ENCODE assay signal across 8 cellular contexts in genomic region chr7:149714910-149715471, GRCh38. TPM values are rescaled to one million over a fixed set of nuclear protein-coding genes. Genes with fewer than 3 reads are reported as not detected.
DNase-seq lines count a peak whose midpoint lies in the region; ATAC-seq and TF ChIP-seq lines count a peak whose summit lies in the region.

No MANE protein-coding gene starts in this region.

- H3K4me3 Mint-ChIP-seq in T-helper 17 cell (peak overlapping the region; percentile 90), endodermal cell (peak overlapping the region; percentile 84)

- H3K27me3 Mint-ChIP-seq in T-helper 17 cell (no peaks in the 10 kb centered on the region), endodermal cell (ENCODE audit: insufficient read depth) (peaks cover 17% of the 10 kb centered on the region)

- peak overlapping the region; percentile 70 for H3K9ac ChIP-seq in endodermal cell (ENCODE audit: extremely low read depth, low read length, poor library complexity, severe bottlenecking)

- H3K36me3 ChIP-seq in endodermal cell (ENCODE audit: control insufficient read depth, insufficient read depth, low read length) = no peaks in the 10 kb centered on the region

- 1 to 2% methylated on average over 14 to 48 of the region's 48 CpGs for WGBS in endodermal cell (ENCODE audit: insufficient coverage in 1 of 2, insufficient read length in 1 of 2), 2 experiments

- H3K4me1 Mint-ChIP-seq in T-helper 17 cell = peaks cover 25% of the 10 kb centered on the region
- H3K4me1 Mint-ChIP-seq in endodermal cell = peaks cover 10% of the 10 kb centered on the region

- no peak for TF ChIP-seq CTCF in endodermal cell (conservative IDR thresholded peaks at IDR 0.05)
- TF ChIP-seq CTCF in omental fat pad (IDR thresholded peaks at IDR 0.05) = no peak

- H3K27me3 ChIP-seq in endodermal cell (ENCODE audit: control insufficient read depth, insufficient read depth, low read length, poor library complexity, severe bottlenecking) = no peaks in the 10 kb centered on the region

- H3K27ac Mint-ChIP-seq in T-helper 17 cell (peak overlapping the region; percentile 98), endodermal cell (peak overlapping the region; percentile 72)

- no peaks in the 10 kb centered on the region for H3K4me1 ChIP-seq in endodermal cell (ENCODE audit: control insufficient read depth, insufficient read depth, low read length)

- no peak overlapping the region for H3K27ac ChIP-seq in endodermal cell (ENCODE audit: low read depth, low read length)

- peak; percentile 29 for ATAC-seq in GM18511 (IDR thresholded peaks at IDR 0.05; ENCODE audit: unreplicated experiment)
- peak; percentile 22 for ATAC-seq in HG02798 (IDR thresholded peaks at IDR 0.05; ENCODE audit: poor library complexity, unreplicated experiment)
- ATAC-seq in T-helper 17 cell = peak; percentile 52
- peak; percentile 37 for ATAC-seq in omental fat pad (ENCODE audit: low FRiP score)

- H3K36me3 Mint-ChIP-seq in T-helper 17 cell (ENCODE audit: low read depth) = no peaks in the 10 kb centered on the region
- peaks cover 8% of the 10 kb centered on the region for H3K36me3 Mint-ChIP-seq in endodermal cell (ENCODE audit: low read depth)

- H3K9me3 ChIP-seq in T-helper 17 cell (ENCODE audit: control insufficient read depth, low read length, poor library complexity, severe bottlenecking) = peaks cover 3% of the 10 kb centered on the region
- H3K9me3 ChIP-seq in endodermal cell (ENCODE audit: control insufficient read depth, low read length) = peaks cover 19% of the 10 kb centered on the region

- peaks cover 30% of the 10 kb centered on the region for H3K9me3 Mint-ChIP-seq in endodermal cell

- peak overlapping the region; percentile 96 for H3K4me3 ChIP-seq in endodermal cell (ENCODE audit: low read length)

- peak in 2 of 3 donors; percentile 34 to 38 for DNase-seq in T-helper 17 cell
- DNase-seq in endodermal cell = no peak
- no peak for DNase-seq in omental fat pad (ENCODE audit: low spot score)
- DNase-seq in NCI-H146 (lab: John Stamatoyannopoulos, UW) = no peak
- no peak for DNase-seq in NCI-H2029 (lab: John Stamatoyannopoulos, UW)
- DNase-seq in NCI-H2171 treated with DMSO at 0.1 percent for 48 hours (lab: John Stamatoyannopoulos, UW) = no peak

RNA-seq across cellular contexts. Expression of gene ZNF467, which starts 58.4 kb away (rescaled TPM):
- total RNA-seq in T-helper 17 cell = 1 to 10 TPM; 3.3 to 8.4 TPM
- 1 to 10 TPM in 1 of 2 donors, under 1 TPM in 1; 0.91 to 2.5 TPM for total RNA-seq in endodermal cell
- 6.0 TPM for polyA plus RNA-seq in endodermal cell (2013, experiment 1 of 2)
- 5.3 TPM for polyA plus RNA-seq in endodermal cell (2013, experiment 2 of 2)
- 10 to 100 TPM in 1 of 4 donors, 1 to 10 TPM in 3; 4.2 to 15.8 (median 7.0) TPM for total RNA-seq in omental fat pad

Comparison
In these comparisons a context has a peak if more than half of its experiments do, and no peak if none do; other contexts are left out.
1. DNase-seq: peak in T-helper 17 cell (2 of 3); none in endodermal cell (single experiment), omental fat pad (single experiment), NCI-H146 (single experiment), NCI-H2029 (single experiment) and NCI-H2171 treated with DMSO at 0.1 percent for 48 hours (single experiment).
2. Peak in every context shown above with its lines, with median percentiles within 50 percentile points of each other: ATAC-seq.